In genomic region chr11:83285131-83285770, GRCh38 we compare ENCODE assay signal across 8 cellular contexts. TPM values are rescaled to one million over a fixed set of nuclear protein-coding genes. Genes with fewer than 3 reads are reported as not detected.
DNase-seq lines count a peak whose midpoint lies in the region; ATAC-seq and TF ChIP-seq lines count a peak whose summit lies in the region.

No MANE protein-coding gene starts in this region.

- peak overlapping the region; percentile 88 for H3K4me3 Mint-ChIP-seq in activated CD4-positive, alpha-beta T cell treated with anti-CD3 and anti-CD28 coated beads, Interleukin-2, amount 10 ng/mL, durations not matched to agents 7 days and 5 days
- H3K4me3 Mint-ChIP-seq in activated B cell treated with CpG ODN at 0.5 μM for 24 hours: peak overlapping the region; percentile 99

- peaks cover 38% of the 10 kb centered on the region for H3K79me2 ChIP-seq in smooth muscle cell (ENCODE audit: low read depth)

- no peak for TF ChIP-seq CTCF in activated B cell treated with CpG ODN at 0.5 μM for 24 hours (IDR thresholded peaks at IDR 0.05)
- no peak for TF ChIP-seq CTCF in smooth muscle cell (IDR thresholded peaks at IDR 0.05; ENCODE audit: borderline replicate concordance, insufficient read depth, poor library complexity, severe bottlenecking)
- no peak for TF ChIP-seq CTCF in GM20000 (IDR thresholded peaks at IDR 0.05; ENCODE audit: extremely low read depth, missing control alignments)

- peak overlapping the region; percentile 94 for H3K27ac ChIP-seq in smooth muscle cell (ENCODE audit: low read depth)

- peak overlapping the region; percentile 97 for H3K27ac Mint-ChIP-seq in activated CD4-positive, alpha-beta T cell treated with anti-CD3 and anti-CD28 coated beads, Interleukin-2, amount 10 ng/mL, durations not matched to agents 7 days and 5 days
- H3K27ac Mint-ChIP-seq in activated B cell treated with CpG ODN at 0.5 μM for 24 hours: peak overlapping the region; percentile 100

- H3K9ac ChIP-seq in smooth muscle cell (ENCODE audit: low read depth): peak overlapping the region; percentile 92

- POLR2A ChIA-PET in activated CD4-positive, alpha-beta T cell treated with anti-CD3 and anti-CD28 coated beads, Interleukin-2, amount 10 ng/mL, durations not matched to agents 7 days and 5 days (lab: Charles Lee): no interaction called here
- POLR2A ChIA-PET in activated B cell treated with CpG ODN at 0.5 μM for 24 hours (lab: Charles Lee): interaction anchor here (0.9 to 2.6 kb wide), 13 partner anchors 9 to 440 kb away, joined by 3 to 31 read pairs (median 5); partner anchors contain the start of genes ANKRD42, DDIAS, PCF11 and PRCP

- peak overlapping the region; percentile 92 for H2AFZ ChIP-seq in smooth muscle cell (ENCODE audit: low read depth)

- peak overlapping the region; percentile 95 for H3K4me2 ChIP-seq in smooth muscle cell

- H4K20me1 ChIP-seq in smooth muscle cell (ENCODE audit: low read depth): no peaks in the 10 kb centered on the region

- no peaks in the 10 kb centered on the region for H3K27me3 ChIP-seq in smooth muscle cell (ENCODE audit: low read depth)

- peaks cover 2% of the 10 kb centered on the region for H3K27me3 Mint-ChIP-seq in activated CD4-positive, alpha-beta T cell treated with anti-CD3 and anti-CD28 coated beads, Interleukin-2, amount 10 ng/mL, durations not matched to agents 7 days and 5 days
- no peaks in the 10 kb centered on the region for H3K27me3 Mint-ChIP-seq in activated B cell treated with CpG ODN at 0.5 μM for 24 hours

- DNase-seq in activated CD4-positive, alpha-beta T cell treated with anti-CD3 and anti-CD28 coated beads, Interleukin-2, amount 10 ng/mL, durations not matched to agents 7 days and 5 days: no peak
- no peak for DNase-seq in activated CD4-positive, alpha-beta T cell treated with anti-CD3 and anti-CD28 coated beads, Interleukin-2, amount 50 U/mL, for 4 hours
- no peak for DNase-seq in activated B cell treated with CpG ODN at 0.5 μM for 24 hours
- DNase-seq in left cardiac atrium: no peak
- no peak for DNase-seq in smooth muscle cell (lab: John Stamatoyannopoulos, UW; ENCODE audit: unreplicated experiment)
- DNase-seq in AG08396 (ENCODE audit: low spot score): no peak
- DNase-seq in GM20000 (ENCODE audit: low spot score): no peak

- peaks cover 26% of the 10 kb centered on the region for H3K4me1 ChIP-seq in smooth muscle cell (ENCODE audit: low read depth)

- peak overlapping the region; percentile 84 for H3K4me3 ChIP-seq in smooth muscle cell

- CTCF ChIA-PET in activated CD4-positive, alpha-beta T cell treated with anti-CD3 and anti-CD28 coated beads, Interleukin-2, amount 10 ng/mL, durations not matched to agents 7 days and 5 days (lab: Charles Lee): interaction anchor here (1.0 kb wide), 1 partner anchor 11 kb away, joined by 4 read pairs; no protein-coding TSS in a partner anchor
- CTCF ChIA-PET in activated B cell treated with CpG ODN at 0.5 μM for 24 hours (lab: Charles Lee): interaction anchor here (1.1 to 3.9 kb wide), 2 partner anchors 7 to 439 kb away, joined by 3 to 12 read pairs; no protein-coding TSS in a partner anchor

- H3F3A ChIP-seq in smooth muscle cell (ENCODE audit: low read depth): peaks cover 6% of the 10 kb centered on the region

- H3K4me1 Mint-ChIP-seq in activated CD4-positive, alpha-beta T cell treated with anti-CD3 and anti-CD28 coated beads, Interleukin-2, amount 10 ng/mL, durations not matched to agents 7 days and 5 days: peaks cover 36% of the 10 kb centered on the region
- peaks cover 65% of the 10 kb centered on the region for H3K4me1 Mint-ChIP-seq in activated B cell treated with CpG ODN at 0.5 μM for 24 hours

- no peaks in the 10 kb centered on the region for H3K36me3 ChIP-seq in smooth muscle cell (ENCODE audit: low read depth)

- intact Hi-C loops in activated B cell treated with CpG ODN at 0.5 μM for 24 hours (cut with micrococcal nuclease): no loop called here
- intact Hi-C loops in left cardiac atrium (cut with DNase I): no loop called here

- H3K9me3 Mint-ChIP-seq in activated CD4-positive, alpha-beta T cell treated with anti-CD3 and anti-CD28 coated beads, Interleukin-2, amount 10 ng/mL, durations not matched to agents 7 days and 5 days: peaks cover 6% of the 10 kb centered on the region
- no peaks in the 10 kb centered on the region for H3K9me3 Mint-ChIP-seq in activated B cell treated with CpG ODN at 0.5 μM for 24 hours

- no peaks in the 10 kb centered on the region for H3K9me3 ChIP-seq in smooth muscle cell (replicated peaks; ENCODE audit: low read depth)

- peaks cover 13% of the 10 kb centered on the region for H3K36me3 Mint-ChIP-seq in activated CD4-positive, alpha-beta T cell treated with anti-CD3 and anti-CD28 coated beads, Interleukin-2, amount 10 ng/mL, durations not matched to agents 7 days and 5 days (ENCODE audit: low read depth)
- H3K36me3 Mint-ChIP-seq in activated B cell treated with CpG ODN at 0.5 μM for 24 hours (ENCODE audit: low read depth): peaks cover 22% of the 10 kb centered on the region

- 3% methylated on average over 22 of the region's 22 CpGs for WGBS in smooth muscle cell (ENCODE audit: low lambda C conversion rate)

- ATAC-seq in HG03060 (IDR thresholded peaks at IDR 0.05; ENCODE audit: low read depth, unreplicated experiment) (peak; percentile 26), activated B cell treated with CpG ODN at 0.5 μM for 24 hours (ENCODE audit: low read depth) (peak; percentile 38), left cardiac atrium (peak; percentile 53 to 73)

RNA-seq across cellular contexts. Expression of gene CCDC90B, which starts 0.9 kb away (rescaled TPM):
- total RNA-seq in activated CD4-positive, alpha-beta T cell treated with anti-CD3 and anti-CD28 coated beads, Interleukin-2, amount 10 ng/mL, durations not matched to agents 7 days and 5 days: 10 to 100 TPM; 27.9 to 38.5 TPM
- total RNA-seq in activated B cell treated with CpG ODN at 0.5 μM for 24 hours (25.8 and 29.2 TPM in 2 replicates), left cardiac atrium (10 to 100 TPM; 25.9 to 30.4 TPM), smooth muscle cell (60.2 and 91.1 TPM in 2 replicates)
- polyA plus RNA-seq in smooth muscle cell: 79.2 and 86.4 TPM in 2 replicates
